ENCODE assay signal across 18 cellular contexts in the genomic region with DNA sequence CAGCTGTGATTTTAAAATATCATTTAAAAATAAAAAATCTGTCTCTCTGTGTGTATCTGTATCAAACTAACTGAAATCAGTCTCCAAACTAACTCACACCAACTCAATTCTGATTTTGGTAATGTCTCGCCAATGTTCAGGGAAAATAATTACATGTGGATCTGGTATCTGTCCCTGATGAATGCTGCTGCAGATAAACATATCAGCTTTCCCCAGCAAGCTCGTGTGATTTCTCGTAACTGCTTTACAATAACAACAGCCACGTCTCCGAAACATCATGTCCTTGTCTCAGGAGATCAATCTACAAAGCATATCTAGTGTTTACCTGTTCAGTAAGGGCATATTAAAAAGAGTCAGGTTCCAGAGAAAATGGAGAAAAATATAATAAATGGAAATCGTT.
DNase-seq lines count a peak whose midpoint lies in the region; ATAC-seq, FAIRE-seq and TF ChIP-seq lines count a peak whose summit lies in the region.
"Had no signal": no experiment of that assay in that cellular context is flagged by ENCODE, and none has a peak within 500 bp of the region (broad histone marks: within the 10 kb centered on the region; RNA-seq: fewer than 3 reads in every experiment).

No MANE protein-coding gene starts in this region.

- peaks cover 45 to 50% of the 10 kb centered on the region in 2 experiments for H3K4me1 ChIP-seq in neutrophil (ENCODE audit: control insufficient read depth in 1 of 2, insufficient read depth in 1 of 2, low read depth in 1 of 2, low read length in 1 of 2)
- H3K4me1 ChIP-seq: Peyer's patch had no signal

- FAIRE-seq in GM12892 (lab: Jason Lieb, UNC): peak; percentile 17
- FAIRE-seq: K562 had no signal

- H3K36me3 ChIP-seq in neutrophil: no peaks in the 10 kb centered on the region
- H3K36me3 ChIP-seq: Peyer's patch had no signal

- H3K27ac ChIP-seq in VCaP (peak overlapping the region; percentile 65), neutrophil (peak overlapping the region; percentile 95)
- H3K27ac ChIP-seq: Peyer's patch had no signal

- TF ChIP-seq POLR2A in GM12892 (IDR thresholded peaks at IDR 0.05; ENCODE audit: low read depth, low read length): no peak

- no peak for DNase-seq in GM12892 (ENCODE audit: insufficient read length)
- DNase-seq in NCI-H2171 treated with DMSO at 0.1 percent for 48 hours (lab: John Stamatoyannopoulos, UW): peak; percentile 53
- DNase-seq in stimulated activated naive CD8-positive, alpha-beta T cell treated with anti-CD3 and anti-CD28 coated beads, Interleukin-15, Interleukin-2, amounts not matched to agents 100 U/mL and 50 U/mL, for 24 hours: no peak
- DNase-seq in NCI-H774 (lab: John Stamatoyannopoulos, UW): no peak
- DNase-seq: CD8-positive, alpha-beta T cell; DMS79; GOT3; NCI-H1436; NCI-H2081 treated with DMSO at 0.1 percent for 48 hours; NCI-H446 treated with DMSO at 0.1 percent for 48 hours; NCI-H82; Peyer's patch; T-helper 17 cell had no signal

- TF ChIP-seq CTCF in VCaP (conservative IDR thresholded peaks at IDR 0.05): no peak
- no peak for TF ChIP-seq CTCF in neutrophil (IDR thresholded peaks at IDR 0.05)

- no peak overlapping the region for H3K4me3 ChIP-seq in neutrophil (ENCODE audit: low read depth in 1 of 2, low read length in 1 of 2)
- H3K4me3 ChIP-seq: K562, Peyer's patch had no signal

- H3K27me3 ChIP-seq in neutrophil: no peaks in the 10 kb centered on the region
- H3K27me3 ChIP-seq: Peyer's patch had no signal

- no peak for ATAC-seq in stimulated activated naive CD8-positive, alpha-beta T cell treated with anti-CD3 and anti-CD28 coated beads, Interleukin-15, Interleukin-2, amounts not matched to agents 100 U/mL and 50 U/mL, for 24 hours
- no peak for ATAC-seq in GM18907 (IDR thresholded peaks at IDR 0.05; ENCODE audit: unreplicated experiment)
- ATAC-seq: CD8-positive, alpha-beta T cell; K562; Right ventricle myocardium inferior; T-helper 17 cell had no signal

- H3K9me3 ChIP-seq in neutrophil: no peaks in the 10 kb centered on the region
- H3K9me3 ChIP-seq: Peyer's patch had no signal
